ENCODE assay signal across 8 cellular contexts in the genomic region with DNA sequence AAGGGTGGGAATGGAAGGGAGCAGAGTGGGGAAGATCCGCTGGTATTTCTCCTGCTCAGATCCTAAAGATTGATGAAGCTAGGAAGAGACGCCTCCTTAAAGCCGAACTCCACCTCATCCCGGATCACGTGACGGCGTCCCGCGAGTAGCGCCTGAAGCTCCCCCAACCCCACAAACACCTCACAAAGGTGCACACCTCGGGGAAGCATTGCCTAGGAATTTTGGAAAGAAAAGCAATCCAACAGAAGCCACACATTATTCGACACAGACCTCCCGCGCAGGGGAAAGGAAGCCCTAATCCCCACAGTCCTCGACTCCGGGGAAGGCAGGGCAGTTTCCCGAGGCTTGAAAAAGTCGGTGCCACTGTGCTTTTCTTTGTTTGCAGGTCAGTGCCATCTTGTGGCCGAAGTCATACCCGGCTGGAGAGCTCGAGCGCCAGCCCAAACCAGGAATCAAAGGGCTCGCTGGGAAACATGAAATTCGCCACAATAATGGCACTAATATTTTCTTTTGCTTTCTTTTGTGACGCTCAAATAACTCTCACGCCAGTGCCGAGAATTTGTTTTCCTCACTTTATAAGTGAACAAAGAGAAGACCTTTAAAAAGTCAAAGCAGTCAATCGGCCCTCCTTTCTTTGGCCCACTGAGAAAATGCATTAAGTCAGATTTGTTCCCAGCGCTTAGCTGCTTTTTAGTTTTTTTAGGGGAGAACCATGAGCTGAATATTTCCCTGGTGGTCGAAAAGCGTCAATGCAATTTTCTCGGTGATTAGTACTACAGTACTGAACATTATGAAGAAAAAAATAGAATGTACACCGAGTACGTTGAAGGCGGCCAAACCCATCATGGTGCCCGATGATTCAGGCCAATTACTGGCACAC. TPM values are rescaled to one million over a fixed set of nuclear protein-coding genes. Genes with fewer than 3 reads are reported as not detected.
DNase-seq lines count a peak whose midpoint lies in the region; ATAC-seq, FAIRE-seq and TF ChIP-seq lines count a peak whose summit lies in the region.

A gene (minus strand): TSS at position 71 of the 880 bp plus-strand sequence. CDS start 6,042 bp downstream, outside the sequence.

- no peaks in the 10 kb centered on the region for H3K79me1 ChIP-seq in mesendoderm (ENCODE audit: low read length)

- H3K4me1 ChIP-seq in mesendoderm (ENCODE audit: control insufficient read depth, low read depth, low read length) (no peaks in the 10 kb centered on the region), stomach smooth muscle (ENCODE audit: control insufficient read depth, insufficient read depth, low read length) (peaks cover 11% of the 10 kb centered on the region)

- H2BK120ac ChIP-seq in mesendoderm (ENCODE audit: low read depth, low read length), result no peak within 1 kb of the TSS

- FAIRE-seq in A204.1 (lab: Jason Lieb, UNC), result peak; percentile 57

- peak within 1 kb of the TSS; percentile 73 for H3K9ac ChIP-seq in mesendoderm (ENCODE audit: low read length)
- H3K9ac ChIP-seq in stomach smooth muscle (ENCODE audit: low read length in 2 of 2), result peak within 1 kb of the TSS; percentile 43 to 47

- peak within 1 kb of the TSS; percentile 71 for H3K4me3 Mint-ChIP-seq in activated B cell treated with CpG ODN at 0.5 μM for 24 hours

- H3K4me1 Mint-ChIP-seq in activated B cell treated with CpG ODN at 0.5 μM for 24 hours, result peaks cover 18% of the 10 kb centered on the region

- no peak within 1 kb of the TSS for H3K23ac ChIP-seq in mesendoderm (ENCODE audit: low read length)

- H3K27ac ChIP-seq in epithelial cell of prostate (no peak within 1 kb of the TSS), mesendoderm (ENCODE audit: low read depth, low read length) (no peak within 1 kb of the TSS), stomach smooth muscle (ENCODE audit: low read length) (no peak within 1 kb of the TSS)

- H3K4ac ChIP-seq in mesendoderm (ENCODE audit: low read depth, low read length), result no peak within 1 kb of the TSS

- H3K4me3 ChIP-seq in mesendoderm (ENCODE audit: low read length), result peak within 1 kb of the TSS; percentile 56
- H3K4me3 ChIP-seq in stomach smooth muscle (ENCODE audit: low read length in 2 of 2), result peak within 1 kb of the TSS; percentile 86 to 93

- H3K4me2 ChIP-seq in mesendoderm (ENCODE audit: low read length), result peak within 1 kb of the TSS; percentile 80

- CTCF ChIA-PET in activated B cell treated with CpG ODN at 0.5 μM for 24 hours (lab: Charles Lee), result interaction anchor here (0.9 to 1.0 kb wide), 2 partner anchors 12 to 26 kb away, joined by 3 read pairs; no protein-coding TSS in a partner anchor

- no peak within 1 kb of the TSS for H3K27ac Mint-ChIP-seq in activated B cell treated with CpG ODN at 0.5 μM for 24 hours

- peak; percentile 45 for TF ChIP-seq CTCF in GM13976 (IDR thresholded peaks at IDR 0.05; ENCODE audit: borderline replicate concordance, control extremely low read depth, extremely low read depth, insufficient read depth, missing control alignments)
- no peak for TF ChIP-seq CTCF in activated B cell treated with CpG ODN at 0.5 μM for 24 hours (IDR thresholded peaks at IDR 0.05)

- no peak within 1 kb of the TSS for H4K5ac ChIP-seq in mesendoderm (ENCODE audit: low read length)

- H2AK5ac ChIP-seq in mesendoderm (ENCODE audit: low read length), result no peak within 1 kb of the TSS

- H2BK5ac ChIP-seq in mesendoderm (ENCODE audit: low read length), result no peak within 1 kb of the TSS

- WGBS in mesendoderm (ENCODE audit: extremely low coverage, insufficient coverage, low lambda C conversion rate), result no CpG with 5 or more reads among the region's 36 CpGs

- DNase-seq in GM13976 (ENCODE audit: low spot score), result peak; percentile 65
- peak; percentile 57 to 63 for DNase-seq in NCI-H1930 (lab: John Stamatoyannopoulos, UW)
- no peak for DNase-seq in activated B cell treated with CpG ODN at 0.5 μM for 24 hours
- peak; percentile 14 for DNase-seq in epithelial cell of prostate (ENCODE audit: low read depth, low spot score)
- DNase-seq in mesendoderm, result peak; percentile 91

- POLR2A ChIA-PET in activated B cell treated with CpG ODN at 0.5 μM for 24 hours (lab: Charles Lee), result no interaction called here

- no peaks in the 10 kb centered on the region for H3K79me2 ChIP-seq in mesendoderm (ENCODE audit: control insufficient read depth, insufficient read depth, low read length)

- peak within 1 kb of the TSS; percentile 84 for H3K56ac ChIP-seq in mesendoderm (ENCODE audit: low read length)

- H3K27me3 Mint-ChIP-seq in activated B cell treated with CpG ODN at 0.5 μM for 24 hours, result peaks cover 46% of the 10 kb centered on the region

- no peak within 1 kb of the TSS for H3K18ac ChIP-seq in mesendoderm (ENCODE audit: low read length)

- no peaks in the 10 kb centered on the region for H3K9me3 ChIP-seq in stomach smooth muscle (ENCODE audit: control insufficient read depth in 2 of 2, low read length in 2 of 2)

- no peak within 1 kb of the TSS for H2BK15ac ChIP-seq in mesendoderm (replicated peaks; ENCODE audit: low read depth)

- H4K8ac ChIP-seq in mesendoderm (ENCODE audit: low read depth, low read length), result no peak within 1 kb of the TSS

- peak; percentile 76 for ATAC-seq in HG02852 (IDR thresholded peaks at IDR 0.05; ENCODE audit: unreplicated experiment)
- ATAC-seq in activated B cell treated with CpG ODN at 0.5 μM for 24 hours (ENCODE audit: low read depth), result no peak

- H3K36me3 ChIP-seq in mesendoderm (ENCODE audit: control insufficient read depth, insufficient read depth, low read length), result no peaks in the 10 kb centered on the region
- H3K36me3 ChIP-seq in stomach smooth muscle (ENCODE audit: control insufficient read depth in 2 of 2, insufficient read depth in 2 of 2, low read length in 2 of 2), result no peaks in the 10 kb centered on the region

- in situ Hi-C loops in GM13976 (cut with MboI; ENCODE audit: low sequenced_read_pairs, unreplicated experiment), result loop anchor here (25.0 kb wide), 1 partner anchor 220 kb away; no protein-coding TSS in a partner anchor

- intact Hi-C loops in activated B cell treated with CpG ODN at 0.5 μM for 24 hours (cut with micrococcal nuclease), result loop anchor here (1.0 to 2.0 kb wide), 3 partner anchors 216 to 835 kb away; no protein-coding TSS in a partner anchor

- no peaks in the 10 kb centered on the region for H3K36me3 Mint-ChIP-seq in activated B cell treated with CpG ODN at 0.5 μM for 24 hours (ENCODE audit: low read depth)

- H3K9me3 Mint-ChIP-seq in activated B cell treated with CpG ODN at 0.5 μM for 24 hours, result no peaks in the 10 kb centered on the region

- no peaks in the 10 kb centered on the region for H3K27me3 ChIP-seq in mesendoderm (ENCODE audit: insufficient read depth, low read length, poor library complexity)
- peaks cover 10 to 23% of the 10 kb centered on the region in 2 donors for H3K27me3 ChIP-seq in stomach smooth muscle (ENCODE audit: control insufficient read depth in 1 of 2, insufficient read depth in 2 of 2, low read length in 2 of 2)

RNA-seq across cellular contexts. Expression of the gene that starts here (rescaled TPM):
- total RNA-seq in activated B cell treated with CpG ODN at 0.5 μM for 24 hours, result not detected in 2 replicates
- polyA plus RNA-seq in mesendoderm (2013, experiment 1 of 2), result 2.3 TPM
- polyA plus RNA-seq in mesendoderm (2013, experiment 2 of 2), result 2.5 TPM
